Comparison of ENCODE assay signal across 7 cellular contexts in genomic region chr17:46183383-46183782, GRCh38. TPM values are rescaled to one million over a fixed set of nuclear protein-coding genes. Genes with fewer than 3 reads are reported as not detected.
A peak's percentile ranks its signal among the peaks of the same experiment; 100 is the strongest.
DNase-seq lines count a peak whose midpoint lies in the region; ATAC-seq, FAIRE-seq and TF ChIP-seq lines count a peak whose summit lies in the region.
"Not testable (repeated sequence)": the region's sequence is repeated elsewhere in the genome, so short reads cannot be mapped to it uniquely, and the experiment has no call there.

No MANE protein-coding gene starts in this region.

- H2AFZ ChIP-seq in GM12878 (ENCODE audit: control insufficient read depth, low read depth, low read length); smooth muscle cell (ENCODE audit: low read depth): not testable (repeated sequence)

- peaks cover 100% of the 10 kb centered on the region for H3K79me2 ChIP-seq in GM12878 (ENCODE audit: control insufficient read depth, insufficient read depth, low read length)
- H3K79me2 ChIP-seq in smooth muscle cell (ENCODE audit: low read depth) = peaks cover 100% of the 10 kb centered on the region

- TF ChIP-seq EP300 in GM12878 (IDR thresholded peaks at IDR 0.05; ENCODE audit: borderline replicate concordance in 1 of 2, control insufficient read depth in 1 of 2, low read depth in 2 of 2, low read length in 2 of 2) = not testable (repeated sequence)

- not testable (repeated sequence) for TF ChIP-seq CTCF in CD14-positive monocyte (IDR thresholded peaks at IDR 0.05); HEK293 (tag by site-specific recombination; IDR thresholded peaks at IDR 0.05); activated CD8-positive, alpha-beta T cell treated with anti-CD3 and anti-CD28 coated beads for 36 hours (IDR thresholded peaks at IDR 0.05); GM12878 (IDR thresholded peaks at IDR 0.05 in 2 of 3, conservative IDR thresholded peaks at IDR 0.05 in 1 of 3; ENCODE audit: control insufficient read depth in 2 of 3, extremely low read depth in 1 of 3, insufficient read depth in 1 of 3, low read depth in 3 of 3, low read length in 3 of 3); endodermal cell (conservative IDR thresholded peaks at IDR 0.05); smooth muscle cell (IDR thresholded peaks at IDR 0.05; ENCODE audit: borderline replicate concordance, insufficient read depth, poor library complexity, severe bottlenecking)

- intact Hi-C loops in CD14-positive monocyte (cut with micrococcal nuclease); activated CD8-positive, alpha-beta T cell treated with anti-CD3 and anti-CD28 coated beads for 36 hours (cut with micrococcal nuclease); GM12878 (cut with micrococcal nuclease; ENCODE audit: unreplicated experiment): not testable (repeated sequence)
- intact Hi-C loops in naive thymus-derived CD4-positive, alpha-beta T cell (cut with micrococcal nuclease) = loop anchor here in 1 of 2 donors (5.0 kb wide), 1 partner anchor 41 kb away; no protein-coding TSS in a partner anchor

- not testable (repeated sequence) for DNase-seq in CD14-positive monocyte (ENCODE audit: low spot score); activated CD8-positive, alpha-beta T cell treated with anti-CD3 and anti-CD28 coated beads for 36 hours; GM12878 (ENCODE audit: low read depth, low spot score); endodermal cell; naive thymus-derived CD4-positive, alpha-beta T cell; smooth muscle cell (lab: John Stamatoyannopoulos, UW; ENCODE audit: unreplicated experiment)

- POLR2A ChIA-PET in HEK293 (lab: Yijun Ruan, JAX) (interaction anchor here (0.6 kb wide), 1 partner anchor 8 kb away, joined by 4 read pairs; no protein-coding TSS in a partner anchor), GM12878 (lab: Charles Lee) (interaction anchor here (1.1 to 3.1 kb wide), 4 partner anchors 17 to 74 kb away, joined by 3 to 11 read pairs (median 8); no protein-coding TSS in a partner anchor)
- POLR2A ChIA-PET in activated CD8-positive, alpha-beta T cell treated with anti-CD3 and anti-CD28 coated beads for 36 hours (lab: Charles Lee) = interaction anchor here (0.8 to 2.2 kb wide), 4 partner anchors 24 to 52 kb away, joined by 3 to 5 read pairs (median 3); no protein-coding TSS in a partner anchor
- POLR2A ChIA-PET in naive thymus-derived CD4-positive, alpha-beta T cell (lab: Charles Lee) = interaction anchor here (0.5 to 0.8 kb wide), 2 partner anchors 10 to 17 kb away, joined by 4 read pairs; partner anchors contain the start of gene KANSL1

- not testable (repeated sequence) for H3K4me3 Mint-ChIP-seq in CD14-positive monocyte; activated CD8-positive, alpha-beta T cell treated with anti-CD3 and anti-CD28 coated beads for 36 hours; endodermal cell
- peak overlapping the region in 6 of 10 donors; percentile 46 to 98 (median 72) for H3K4me3 Mint-ChIP-seq in naive thymus-derived CD4-positive, alpha-beta T cell

- not testable (repeated sequence) for H3K4me3 ChIP-seq in HEK293 (ENCODE audit: low read depth, low read length); GM12878; endodermal cell (ENCODE audit: low read length); naive thymus-derived CD4-positive, alpha-beta T cell (ENCODE audit: low read length); smooth muscle cell

- CTCF ChIA-PET in HEK293 (lab: Yijun Ruan, JAX) = interaction anchor here (0.6 to 2.3 kb wide), 5 partner anchors 10 to 290 kb away, joined by 3 to 8 read pairs (median 4); partner anchors contain the start of gene KANSL1
- CTCF ChIA-PET in activated CD8-positive, alpha-beta T cell treated with anti-CD3 and anti-CD28 coated beads for 36 hours (lab: Charles Lee) = interaction anchor here (1.0 to 2.9 kb wide), 5 partner anchors 10 to 180 kb away, joined by 3 to 8 read pairs (median 5); partner anchors contain the start of gene KANSL1
- CTCF ChIA-PET in GM12878 (lab: Yijun Ruan, JAX) = interaction anchor here (0.9 to 7.1 kb wide), 13 partner anchors 9 to 138 kb away, joined by 3 to 120 read pairs (median 5); partner anchors contain the start of gene KANSL1
- CTCF ChIA-PET in naive thymus-derived CD4-positive, alpha-beta T cell (lab: Charles Lee) = interaction anchor here (0.6 to 1.7 kb wide), 5 partner anchors 11 to 32 kb away, joined by 3 to 6 read pairs (median 4); no protein-coding TSS in a partner anchor

- H4K20me1 ChIP-seq in GM12878 (ENCODE audit: control insufficient read depth, insufficient read depth) (peaks cover 11% of the 10 kb centered on the region; the same call in 1 of the 2 replicates), smooth muscle cell (ENCODE audit: low read depth) (peaks cover 100% of the 10 kb centered on the region)

- BruUV-seq in GM12878 (replicated peaks; lab: Mats Ljungman, UMichigan) = not testable (repeated sequence)

- in situ Hi-C loops in GM12878 (cut with MboI) = not testable (repeated sequence)

- TF ChIP-seq RAD21 in GM12878 (IDR thresholded peaks at IDR 0.05; ENCODE audit: insufficient read depth, low read depth, low read length) = not testable (repeated sequence)

- H3K36me3 Mint-ChIP-seq in CD14-positive monocyte; endodermal cell (ENCODE audit: low read depth): not testable (repeated sequence)
- peaks cover 18% of the 10 kb centered on the region for H3K36me3 Mint-ChIP-seq in activated CD8-positive, alpha-beta T cell treated with anti-CD3 and anti-CD28 coated beads for 36 hours (ENCODE audit: low read depth)
- peaks cover 0 to 17% (median 6%) of the 10 kb centered on the region in 5 donors for H3K36me3 Mint-ChIP-seq in naive thymus-derived CD4-positive, alpha-beta T cell

- peak overlapping the region in 4 of 7 donors; percentile 10 to 72 (median 51) for H3K27ac Mint-ChIP-seq in CD14-positive monocyte
- H3K27ac Mint-ChIP-seq in activated CD8-positive, alpha-beta T cell treated with anti-CD3 and anti-CD28 coated beads for 36 hours = peak overlapping the region; percentile 67
- H3K27ac Mint-ChIP-seq in endodermal cell = peak overlapping the region; percentile 23
- peak overlapping the region in 5 of 9 donors; percentile 1 to 66 (median 54) for H3K27ac Mint-ChIP-seq in naive thymus-derived CD4-positive, alpha-beta T cell

- not testable (repeated sequence) for H3K36me3 ChIP-seq in HEK293 (ENCODE audit: control insufficient read depth in 2 of 2, insufficient read depth in 1 of 2, low read length in 2 of 2); GM12878 (ENCODE audit: control insufficient read depth in 2 of 2, insufficient read depth in 2 of 2, low read length in 1 of 2); naive thymus-derived CD4-positive, alpha-beta T cell (ENCODE audit: control insufficient read depth in 2 of 3, insufficient read depth in 3 of 3, low read length in 3 of 3); smooth muscle cell (ENCODE audit: low read depth)
- peaks cover 15% of the 10 kb centered on the region for H3K36me3 ChIP-seq in endodermal cell (ENCODE audit: control insufficient read depth, insufficient read depth, low read length)

- not testable (repeated sequence) for H3F3A ChIP-seq in smooth muscle cell (ENCODE audit: low read depth)

- not testable (repeated sequence) for FAIRE-seq in GM12878 (lab: Jason Lieb, UNC)

- H3K27me3 ChIP-seq in GM12878 (replicated peaks in 1 of 2; ENCODE audit: control insufficient read depth in 2 of 2, insufficient read depth in 2 of 2, low read length in 1 of 2); endodermal cell (ENCODE audit: control insufficient read depth, insufficient read depth, low read length, poor library complexity, severe bottlenecking); naive thymus-derived CD4-positive, alpha-beta T cell (ENCODE audit: control insufficient read depth in 2 of 2, insufficient read depth in 2 of 2, low read length in 2 of 2); smooth muscle cell (ENCODE audit: low read depth): not testable (repeated sequence)

- SMC1A ChIA-PET in GM12878 (lab: Charles Lee; ENCODE audit: uncharacterized antibody, unreplicated experiment) = interaction anchor here (0.7 to 24.2 kb wide), 12 partner anchors 9 to 139 kb away, joined by 3 to 478 read pairs (median 4); no protein-coding TSS in a partner anchor

- not testable (repeated sequence) for H3K4me2 ChIP-seq in GM12878 (ENCODE audit: control insufficient read depth, insufficient read depth); smooth muscle cell

- H3K4me1 ChIP-seq in HEK293 (ENCODE audit: control insufficient read depth, insufficient read depth, low read length) (peaks cover 50% of the 10 kb centered on the region), GM12878 (ENCODE audit: control insufficient read depth, insufficient read depth, low read length) (peaks cover 47% of the 10 kb centered on the region), smooth muscle cell (ENCODE audit: low read depth) (peaks cover 21% of the 10 kb centered on the region)
- not testable (repeated sequence) for H3K4me1 ChIP-seq in endodermal cell (ENCODE audit: control insufficient read depth, insufficient read depth, low read length)
- peaks cover 75 to 89% of the 10 kb centered on the region in 2 donors for H3K4me1 ChIP-seq in naive thymus-derived CD4-positive, alpha-beta T cell (ENCODE audit: control insufficient read depth in 2 of 2, insufficient read depth in 2 of 2, low read length in 2 of 2)

- 93% methylated on average over 7 of the region's 7 CpGs for WGBS in GM12878 (ENCODE audit: insufficient coverage, insufficient replicate concordance, low lambda C conversion rate, missing lambda C conversion rate)
- WGBS in endodermal cell (ENCODE audit: insufficient coverage in 1 of 2, insufficient read length in 1 of 2), 2 experiments = 88 to 89% methylated on average over 6 to 7 of the region's 7 CpGs
- 76% methylated on average over 7 of the region's 7 CpGs for WGBS in smooth muscle cell (ENCODE audit: low lambda C conversion rate)

- H3K9me3 Mint-ChIP-seq in CD14-positive monocyte; activated CD8-positive, alpha-beta T cell treated with anti-CD3 and anti-CD28 coated beads for 36 hours; endodermal cell; naive thymus-derived CD4-positive, alpha-beta T cell: not testable (repeated sequence)

- not testable (repeated sequence) for TF ChIP-seq POLR2A in GM12878 (IDR thresholded peaks at IDR 0.05; ENCODE audit: low read depth, low read length)

- H3K27ac ChIP-seq in HEK293 (ENCODE audit: extremely low read depth, low read depth, low read length); GM12878 (ENCODE audit: control insufficient read depth, insufficient read depth); endodermal cell (ENCODE audit: low read depth, low read length): not testable (repeated sequence)
- H3K27ac ChIP-seq in naive thymus-derived CD4-positive, alpha-beta T cell (ENCODE audit: low read depth, low read length) = peak overlapping the region; percentile 6
- H3K27ac ChIP-seq in smooth muscle cell (ENCODE audit: low read depth) = peak overlapping the region; percentile 2

- not testable (repeated sequence) for ATAC-seq in activated CD8-positive, alpha-beta T cell treated with anti-CD3 and anti-CD28 coated beads for 36 hours; GM12878; naive thymus-derived CD4-positive, alpha-beta T cell

- H3K9me3 ChIP-seq in HEK293 (ENCODE audit: control insufficient read depth, insufficient read depth, low read depth, low read length); GM12878 (replicated peaks; ENCODE audit: control insufficient read depth, insufficient read depth, low read length); endodermal cell (ENCODE audit: control insufficient read depth, low read length); naive thymus-derived CD4-positive, alpha-beta T cell (ENCODE audit: control insufficient read depth in 2 of 3, low read length in 3 of 3); smooth muscle cell (replicated peaks; ENCODE audit: low read depth): not testable (repeated sequence)

- not testable (repeated sequence) for H3K27me3 Mint-ChIP-seq in CD14-positive monocyte (ENCODE audit: low read depth in 3 of 3); activated CD8-positive, alpha-beta T cell treated with anti-CD3 and anti-CD28 coated beads for 36 hours; endodermal cell (ENCODE audit: insufficient read depth); naive thymus-derived CD4-positive, alpha-beta T cell

- not testable (repeated sequence) for H3K9ac ChIP-seq in GM12878 (ENCODE audit: control insufficient read depth, insufficient read depth, low read length); endodermal cell (ENCODE audit: extremely low read depth, low read length, poor library complexity, severe bottlenecking); smooth muscle cell (ENCODE audit: low read depth)

- H3K4me1 Mint-ChIP-seq in CD14-positive monocyte (peaks cover 83% of the 10 kb centered on the region), endodermal cell (peaks cover 76% of the 10 kb centered on the region)
- peaks cover 78% of the 10 kb centered on the region for H3K4me1 Mint-ChIP-seq in activated CD8-positive, alpha-beta T cell treated with anti-CD3 and anti-CD28 coated beads for 36 hours (ENCODE audit: low read depth)
- peaks cover 76 to 100% (median 93%) of the 10 kb centered on the region in 7 donors for H3K4me1 Mint-ChIP-seq in naive thymus-derived CD4-positive, alpha-beta T cell

- RAD21 ChIA-PET in GM12878 (lab: Charles Lee; ENCODE audit: unreplicated experiment) = interaction anchor here (1.2 to 7.4 kb wide), 8 partner anchors 19 to 139 kb away, joined by 3 to 102 read pairs (median 6); no protein-coding TSS in a partner anchor

RNA-seq across cellular contexts. Expression of gene KANSL1, which starts 9.8 kb away (rescaled TPM):
- polyA plus RNA-seq in CD14-positive monocyte (1 to 10 TPM; 3.1 to 4.6 TPM), GM12878 (2011; rRNA removed) (29.8 and 35.5 TPM in 2 replicates), GM12878 (2014; fragmentation: Illumina TruSeq; extraction: Trizol) (27.4 and 30.2 TPM in 2 replicates), GM12878 (2014; fragmentation: Nextera tagmentation; extraction: Ambion mirVana) (1 to 10 TPM; 4.7 to 8.8 TPM), GM12878 (2014; rRNA removed) (21.8 and 28.6 TPM in 2 replicates), GM12878 (2016; fragmentation: Nextera tagmentation; extraction: Ambion mirVana) (10 to 100 TPM; 17.9 to 22.1 TPM), smooth muscle cell (16.9 and 23.2 TPM in 2 replicates)
- total RNA-seq in activated CD8-positive, alpha-beta T cell treated with anti-CD3 and anti-CD28 coated beads for 36 hours = 10 to 100 TPM; 54.4 to 55.3 TPM
- total RNA-seq in GM12878 (2013; cell fraction: nucleolus; rRNA removed) = 808 and 890 TPM in 2 replicates
- total RNA-seq in GM12878 (2014; rRNA removed) (38.1 and 41.9 TPM in 2 replicates), GM12878 (2014; rRNA removed; fragmentation: Illumina TruSeq; extraction: Trizol) (55.1 and 58.9 TPM in 2 replicates), GM12878 (2021) (53.1 and 60.6 TPM in 2 replicates), endodermal cell (100 to 1,000 TPM; 137 to 144 TPM), smooth muscle cell (59.9 and 69.7 TPM in 2 replicates)
- polyA plus RNA-seq in GM12878 (2011; ENCODE audit: low read depth) = 19.3 TPM
- polyA plus RNA-seq in GM12878 (2011; cell fraction: cytosol; rRNA removed) = 19.6 and 36.4 TPM in 2 replicates
- 91.2 and 109 TPM in 2 replicates for polyA plus RNA-seq in GM12878 (2011; cell fraction: nucleus; rRNA removed)
- polyA plus RNA-seq in GM12878 (2012) = 21.5 and 25.3 TPM in 2 replicates
- 165 and 213 TPM in 2 replicates for polyA minus RNA-seq in GM12878 (2011; rRNA and poly(A)+ RNA removed)
- 49.7 and 57.3 TPM in 2 replicates for polyA minus RNA-seq in GM12878 (2011; cell fraction: cytosol; rRNA and poly(A)+ RNA removed)
- polyA minus RNA-seq in GM12878 (2011; cell fraction: nucleus; rRNA and poly(A)+ RNA removed) = 183 and 241 TPM in 2 replicates
- 51.0 TPM for polyA plus RNA-seq in endodermal cell (2013, experiment 1 of 2)
- 47.0 TPM for polyA plus RNA-seq in endodermal cell (2013, experiment 2 of 2)
- total RNA-seq in naive thymus-derived CD4-positive, alpha-beta T cell = 100 to 1,000 TPM; 121 to 230 (median 202) TPM
- polyA plus RNA-seq in naive thymus-derived CD4-positive, alpha-beta T cell = 10 to 100 TPM; 17.4 to 24.0 TPM
